8 cellular contexts compared by ENCODE assay signal in the genomic region with DNA sequence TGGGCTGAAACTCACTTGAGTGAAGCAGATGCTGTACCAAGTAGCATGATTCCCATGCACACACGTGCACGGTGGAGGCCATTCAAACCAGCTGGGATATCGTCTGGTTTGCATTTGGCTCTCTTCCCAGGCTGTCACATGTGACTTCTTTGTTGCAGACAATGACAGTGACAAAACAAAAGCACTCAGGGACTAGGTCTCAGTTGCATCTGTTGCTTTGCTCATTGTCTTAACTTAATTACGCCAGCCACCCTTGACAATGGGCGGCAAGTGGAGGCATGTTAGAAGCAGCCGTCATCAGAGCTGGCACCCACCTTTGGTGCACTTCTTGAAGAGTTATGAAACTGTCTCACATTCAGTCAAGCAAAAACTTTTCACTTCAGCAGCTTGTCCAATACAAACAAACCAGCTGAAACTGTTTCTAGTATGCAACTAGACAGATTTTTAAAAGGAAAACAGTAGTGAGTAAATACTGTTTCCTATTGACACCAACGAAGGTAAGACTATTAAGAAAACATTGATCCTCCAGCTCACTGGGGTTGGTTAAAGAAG.
DNase-seq lines count a peak whose midpoint lies in the region; ATAC-seq and FAIRE-seq lines count a peak whose summit lies in the region.

No MANE protein-coding gene starts in this region.

- H3K4me3 Mint-ChIP-seq in activated T-cell treated with anti-CD3 and anti-CD28 coated beads, Interleukin-2, amount 50 U/mL, for 24 hours, result no peak overlapping the region

- peak; percentile 55 for ATAC-seq in GM19397 (IDR thresholded peaks at IDR 0.05; ENCODE audit: unreplicated experiment)

- WGBS in small intestine, 3 donors, result 43 to 49% (median 48%) methylated on average over 7 of the region's 7 CpGs

- no peak overlapping the region for H3K27ac Mint-ChIP-seq in activated T-cell treated with anti-CD3 and anti-CD28 coated beads, Interleukin-2, amount 50 U/mL, for 24 hours

- no peaks in the 10 kb centered on the region for H3K9me3 ChIP-seq in small intestine (ENCODE audit: control insufficient read depth, low read depth)

- H3K36me3 Mint-ChIP-seq in activated T-cell treated with anti-CD3 and anti-CD28 coated beads, Interleukin-2, amount 50 U/mL, for 24 hours (ENCODE audit: low read depth), result no peaks in the 10 kb centered on the region

- H3K9me3 Mint-ChIP-seq in activated T-cell treated with anti-CD3 and anti-CD28 coated beads, Interleukin-2, amount 50 U/mL, for 24 hours, result no peaks in the 10 kb centered on the region

- H3K4me1 Mint-ChIP-seq in activated T-cell treated with anti-CD3 and anti-CD28 coated beads, Interleukin-2, amount 50 U/mL, for 24 hours (ENCODE audit: low read depth), result peaks cover 2% of the 10 kb centered on the region

- H3K36me3 ChIP-seq in small intestine (ENCODE audit: control insufficient read depth in 2 of 2, insufficient read depth in 2 of 2, low read length in 2 of 2), result no peaks in the 10 kb centered on the region

- DNase-seq in NCI-H187 (lab: John Stamatoyannopoulos, UW) (peak; percentile 56 to 76), dermis blood vessel endothelial cell (peak; percentile 76), putamen (ENCODE audit: low spot score) (peak; percentile 73), iPS-NIHi7 (ENCODE audit: extremely low spot score) (no peak), activated gamma-delta T cell treated with Interleukin-2 at 50 U/mL for 16 hours (no peak), small intestine (no peak)
- no peak for DNase-seq in activated T-cell treated with anti-CD3 and anti-CD28 coated beads, Interleukin-2, amount 50 U/mL, for 24 hours

- H3K27me3 Mint-ChIP-seq in activated T-cell treated with anti-CD3 and anti-CD28 coated beads, Interleukin-2, amount 50 U/mL, for 24 hours, result peaks cover 10% of the 10 kb centered on the region

- FAIRE-seq in small intestine (lab: Jason Lieb, UNC), result no peak

- no peaks in the 10 kb centered on the region for H3K4me1 ChIP-seq in small intestine (ENCODE audit: control insufficient read depth in 2 of 2, insufficient read depth in 1 of 2, low read depth in 1 of 2, low read length in 1 of 2)

- H3K27ac ChIP-seq in small intestine (ENCODE audit: low read depth in 1 of 2, low read length in 1 of 2), result no peak overlapping the region

- H3K4me3 ChIP-seq in small intestine (ENCODE audit: low read depth in 1 of 2, low read length in 2 of 2), result no peak overlapping the region

- no peaks in the 10 kb centered on the region for H3K27me3 ChIP-seq in small intestine (ENCODE audit: control insufficient read depth in 2 of 2, insufficient read depth in 2 of 2, low read length in 2 of 2)

Comparison
In these comparisons a context has a peak if more than half of its experiments do, and no peak if none do; other contexts are left out.
1. DNase-seq: peak in NCI-H187 (2 of 2), dermis blood vessel endothelial cell (single experiment) and putamen (single experiment); none in iPS-NIHi7 (single experiment), activated gamma-delta T cell treated with Interleukin-2 at 50 U/mL for 16 hours (single experiment), small intestine (single experiment) and activated T-cell treated with anti-CD3 and anti-CD28 coated beads, Interleukin-2, amount 50 U/mL, for 24 hours (single experiment).